11 cellular contexts compared by ENCODE assay signal in genomic region chr6:170223718-170224693, GRCh38.
DNase-seq lines count a peak whose midpoint lies in the region; ATAC-seq and TF ChIP-seq lines count a peak whose summit lies in the region.
"Had no signal": no experiment of that assay in that cellular context is flagged by ENCODE, and none has a peak within 500 bp of the region (broad histone marks: within the 10 kb centered on the region; RNA-seq: fewer than 3 reads in every experiment).

No MANE protein-coding gene starts in this region.

- peaks cover 18 to 54% of the 10 kb centered on the region in 2 donors for H3K4me1 Mint-ChIP-seq in immature natural killer cell
- peaks cover 0 to 3% of the 10 kb centered on the region in 2 donors for H3K4me1 Mint-ChIP-seq in stimulated activated naive B cell treated with anti-CD40 and anti-IgM and Interleukin-4, amounts not matched to agents 10 μg/mL and 1 μg/mL and 100 μg/mL, for 72 hours

- peak; percentile 8; the same call in 1 of the 2 replicates for ATAC-seq in Panc1
- no peak for ATAC-seq in stimulated activated naive B cell treated with anti-CD40 and anti-IgM and Interleukin-4, amounts not matched to agents 10 μg/mL and 1 μg/mL and 100 μg/mL, for 72 hours (replicated peaks)
- ATAC-seq: gastrocnemius medialis had no signal

- TF ChIP-seq POLR2A in prostate gland (IDR thresholded peaks at IDR 0.05): no peak

- BruUV-seq in Panc1 (replicated peaks; lab: Mats Ljungman, UMichigan): no TSS peak

- H3K4me3 ChIP-seq in Panc1 (ENCODE audit: low read depth in 2 of 2, low read length in 2 of 2): no peak overlapping the region
- no peak overlapping the region for H3K4me3 ChIP-seq in prostate gland
- H3K4me3 ChIP-seq: gastrocnemius medialis, mucosa of descending colon had no signal

- no peak overlapping the region for H3K27ac Mint-ChIP-seq in immature natural killer cell
- no peak overlapping the region for H3K27ac Mint-ChIP-seq in stimulated activated naive B cell treated with anti-CD40 and anti-IgM and Interleukin-4, amounts not matched to agents 10 μg/mL and 1 μg/mL and 100 μg/mL, for 72 hours
- H3K27ac Mint-ChIP-seq: activated T-helper 2 cell treated with anti-CD3 and anti-CD28 coated beads, Interferon-gamma antibody, Interleukin-2, Interleukin-4, amounts not matched to agents 10 μg/mL and 5 μg/mL and 100 μg/mL, durations not matched to agents 14 hours and 24 hours and 36 hours; stimulated activated naive CD8-positive, alpha-beta T cell treated with anti-CD3 and anti-CD28 coated beads, Interleukin-15, Interleukin-2, amounts not matched to agents 100 ng/mL and 50 ng/mL, for 24 hours had no signal

- H3K36me3 Mint-ChIP-seq in immature natural killer cell: peaks cover 0 to 3% (median 0%) of the 10 kb centered on the region in 3 donors
- no peaks in the 10 kb centered on the region for H3K36me3 Mint-ChIP-seq in stimulated activated naive B cell treated with anti-CD40 and anti-IgM and Interleukin-4, amounts not matched to agents 10 μg/mL and 1 μg/mL and 100 μg/mL, for 72 hours

- 72% methylated on average over 25 of the region's 25 CpGs for WGBS in prostate gland

- no peak for TF ChIP-seq CTCF in Panc1 (IDR thresholded peaks at IDR 0.05)
- no peak for TF ChIP-seq CTCF in prostate gland (IDR thresholded peaks at IDR 0.05)

- H3K9me3 ChIP-seq in Panc1 (ENCODE audit: control insufficient read depth, insufficient read depth, low read depth, low read length) (no peaks in the 10 kb centered on the region), prostate gland (no peaks in the 10 kb centered on the region)
- H3K9me3 ChIP-seq: gastrocnemius medialis, mucosa of descending colon had no signal

- no peaks in the 10 kb centered on the region for H3K27me3 ChIP-seq in Panc1 (ENCODE audit: control insufficient read depth, insufficient read depth, low read length)
- H3K27me3 ChIP-seq in prostate gland (replicated peaks; ENCODE audit: insufficient read depth): no peaks in the 10 kb centered on the region
- H3K27me3 ChIP-seq: gastrocnemius medialis had no signal

- no peak overlapping the region for H3K27ac ChIP-seq in Panc1 (ENCODE audit: low read length)
- peak overlapping the region; percentile 77 to 81 for H3K27ac ChIP-seq in prostate gland
- H3K27ac ChIP-seq: gastrocnemius medialis had no signal

- H3K4me1 ChIP-seq in Panc1 (ENCODE audit: control insufficient read depth, insufficient read depth, low read length): no peaks in the 10 kb centered on the region; the same call in 1 of the 2 replicates
- H3K4me1 ChIP-seq in prostate gland (replicated peaks): peaks cover 24% of the 10 kb centered on the region

- peaks cover 3 to 8% (median 6%) of the 10 kb centered on the region in 3 donors for H3K27me3 Mint-ChIP-seq in immature natural killer cell (ENCODE audit: low read depth in 3 of 3)
- no peaks in the 10 kb centered on the region for H3K27me3 Mint-ChIP-seq in stimulated activated naive B cell treated with anti-CD40 and anti-IgM and Interleukin-4, amounts not matched to agents 10 μg/mL and 1 μg/mL and 100 μg/mL, for 72 hours
- H3K27me3 Mint-ChIP-seq: stimulated activated naive CD8-positive, alpha-beta T cell treated with anti-CD3 and anti-CD28 coated beads, Interleukin-15, Interleukin-2, amounts not matched to agents 100 ng/mL and 50 ng/mL, for 24 hours had no signal

- peaks cover 0 to 2% (median 0%) of the 10 kb centered on the region in 6 donors for H3K9me3 Mint-ChIP-seq in immature natural killer cell
- H3K9me3 Mint-ChIP-seq in stimulated activated naive B cell treated with anti-CD40 and anti-IgM and Interleukin-4, amounts not matched to agents 10 μg/mL and 1 μg/mL and 100 μg/mL, for 72 hours: no peaks in the 10 kb centered on the region
- H3K9me3 Mint-ChIP-seq: activated T-helper 2 cell treated with anti-CD3 and anti-CD28 coated beads, Interferon-gamma antibody, Interleukin-2, Interleukin-4, amounts not matched to agents 10 μg/mL and 5 μg/mL and 100 μg/mL, durations not matched to agents 14 hours and 24 hours and 36 hours; stimulated activated naive CD8-positive, alpha-beta T cell treated with anti-CD3 and anti-CD28 coated beads, Interleukin-15, Interleukin-2, amounts not matched to agents 100 ng/mL and 50 ng/mL, for 24 hours had no signal

- in situ Hi-C loops in Panc1 (cut with HindIII; ENCODE audit: low pct_unique_long_range_greater_than_20kb, low sequenced_read_pairs): no loop called here

- DNase-seq in COLO668 (lab: John Stamatoyannopoulos, UW; ENCODE audit: unreplicated experiment): peak; percentile 25
- no peak for DNase-seq in Panc1 (ENCODE audit: low read depth, low spot score)
- DNase-seq in immature natural killer cell: no peak
- DNase-seq in prostate gland (ENCODE audit: low spot score): no peak
- no peak for DNase-seq in stimulated activated CD4-positive, alpha-beta T cell treated with anti-CD3 and anti-CD28 coated beads, Interleukin-12 subunit alpha, Interleukin-12 subunit beta, amount 100 ng/mL, for 4 hours
- DNase-seq in stimulated activated naive B cell treated with anti-CD40 and anti-IgM and Interleukin-4, amounts not matched to agents 10 μg/mL and 1 μg/mL and 100 μg/mL, for 72 hours: no peak
- DNase-seq in GOT3 (lab: John Stamatoyannopoulos, UW): no peak
- DNase-seq: gastrocnemius medialis, mucosa of descending colon had no signal

- H3K4me3 Mint-ChIP-seq in immature natural killer cell: peak overlapping the region in 4 of 5 donors; percentile 68 to 80 (median 74)
- H3K4me3 Mint-ChIP-seq in stimulated activated naive B cell treated with anti-CD40 and anti-IgM and Interleukin-4, amounts not matched to agents 10 μg/mL and 1 μg/mL and 100 μg/mL, for 72 hours: no peak overlapping the region
- H3K4me3 Mint-ChIP-seq: stimulated activated naive CD8-positive, alpha-beta T cell treated with anti-CD3 and anti-CD28 coated beads, Interleukin-15, Interleukin-2, amounts not matched to agents 100 ng/mL and 50 ng/mL, for 24 hours had no signal

- intact Hi-C loops in Panc1 (cut with micrococcal nuclease; ENCODE audit: unreplicated experiment) (no loop called here), prostate gland (cut with DNase I) (no loop called here)

- H3K36me3 ChIP-seq in Panc1 (ENCODE audit: control insufficient read depth, insufficient read depth, low read length) (no peaks in the 10 kb centered on the region), prostate gland (no peaks in the 10 kb centered on the region)
- H3K36me3 ChIP-seq: gastrocnemius medialis had no signal

- POLR2A ChIA-PET in Panc1 (lab: Charles Lee): no interaction called here

- CTCF ChIA-PET in Panc1 (lab: Charles Lee): no interaction called here

Comparison
In these comparisons a context has a peak if more than half of its experiments do, and no peak if none do; other contexts are left out.
1. H3K4me3 Mint-ChIP-seq: peak in immature natural killer cell (4 of 5); none in stimulated activated naive B cell treated with anti-CD40 and anti-IgM and Interleukin-4, amounts not matched to agents 10 μg/mL and 1 μg/mL and 100 μg/mL, for 72 hours (0 of 2).